ENCODE assay signal across 1 cellular context in the genomic region with DNA sequence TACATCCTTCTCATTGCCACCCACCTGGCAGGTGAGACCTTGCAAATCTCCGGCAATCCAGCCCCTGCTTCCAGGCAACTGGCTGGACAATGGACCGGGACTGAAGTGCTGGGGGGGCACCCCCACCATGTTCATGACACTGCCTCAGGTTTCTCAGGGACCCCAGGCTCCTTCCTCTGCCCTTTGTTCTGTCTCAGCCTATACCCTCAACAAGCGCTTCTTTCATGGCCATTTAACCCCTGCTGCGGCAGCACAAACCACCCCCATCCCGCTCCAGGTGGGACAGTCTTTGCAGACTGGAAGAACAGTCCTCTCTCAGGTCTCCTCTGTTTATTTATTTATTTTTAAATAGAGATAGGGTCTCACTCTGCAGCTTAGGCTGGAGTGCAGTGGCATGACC.
TF ChIP-seq lines count a peak whose summit lies in the region.

No MANE protein-coding gene starts in this region.

TF ChIP-seq in H1, 55 proteins besides CTCF, POLR2A, EP300 and RAD21 (continued from another document):
- TF ChIP-seq CHD1 (IDR thresholded peaks at IDR 0.05; ENCODE audit: low read depth, low read length) (no peak), ATF3 (IDR thresholded peaks at IDR 0.05; ENCODE audit: insufficient read depth, low read depth, low read length) (no peak), TCF12 (IDR thresholded peaks at IDR 0.05; ENCODE audit: low read depth, low read length) (no peak), RBBP5 (IDR thresholded peaks at IDR 0.05; ENCODE audit: borderline replicate concordance, low read depth, low read length) (no peak), SIN3A (conservative IDR thresholded peaks at IDR 0.05 in 1 of 2, IDR thresholded peaks at IDR 0.05 in 1 of 2; ENCODE audit: low read depth in 1 of 2, low read length in 2 of 2) (no peak), SP1 (IDR thresholded peaks at IDR 0.05; ENCODE audit: low read depth, low read length) (no peak), SIRT6 (IDR thresholded peaks at IDR 0.05; ENCODE audit: low read length) (no peak), SUZ12 (IDR thresholded peaks at IDR 0.05; ENCODE audit: low read length) (no peak), HDAC2 (IDR thresholded peaks at IDR 0.05; ENCODE audit: borderline replicate concordance in 1 of 2, low read depth in 2 of 2, low read length in 2 of 2) (no peak), POLR2AphosphoS5 (IDR thresholded peaks at IDR 0.05; ENCODE audit: low read depth, low read length) (no peak), KDM1A (IDR thresholded peaks at IDR 0.05; ENCODE audit: borderline replicate concordance, low read length) (no peak), RNF2 (IDR thresholded peaks at IDR 0.05; ENCODE audit: borderline replicate concordance, low read depth, low read length, missing control alignments, poor library complexity, severe bottlenecking) (no peak), NANOG (IDR thresholded peaks at IDR 0.05; ENCODE audit: insufficient read depth, low read depth, low read length, poor library complexity, severe bottlenecking) (no peak), GTF2F1 (IDR thresholded peaks at IDR 0.05; ENCODE audit: borderline replicate concordance, low read depth, low read length) (no peak)
